In the genomic region with DNA sequence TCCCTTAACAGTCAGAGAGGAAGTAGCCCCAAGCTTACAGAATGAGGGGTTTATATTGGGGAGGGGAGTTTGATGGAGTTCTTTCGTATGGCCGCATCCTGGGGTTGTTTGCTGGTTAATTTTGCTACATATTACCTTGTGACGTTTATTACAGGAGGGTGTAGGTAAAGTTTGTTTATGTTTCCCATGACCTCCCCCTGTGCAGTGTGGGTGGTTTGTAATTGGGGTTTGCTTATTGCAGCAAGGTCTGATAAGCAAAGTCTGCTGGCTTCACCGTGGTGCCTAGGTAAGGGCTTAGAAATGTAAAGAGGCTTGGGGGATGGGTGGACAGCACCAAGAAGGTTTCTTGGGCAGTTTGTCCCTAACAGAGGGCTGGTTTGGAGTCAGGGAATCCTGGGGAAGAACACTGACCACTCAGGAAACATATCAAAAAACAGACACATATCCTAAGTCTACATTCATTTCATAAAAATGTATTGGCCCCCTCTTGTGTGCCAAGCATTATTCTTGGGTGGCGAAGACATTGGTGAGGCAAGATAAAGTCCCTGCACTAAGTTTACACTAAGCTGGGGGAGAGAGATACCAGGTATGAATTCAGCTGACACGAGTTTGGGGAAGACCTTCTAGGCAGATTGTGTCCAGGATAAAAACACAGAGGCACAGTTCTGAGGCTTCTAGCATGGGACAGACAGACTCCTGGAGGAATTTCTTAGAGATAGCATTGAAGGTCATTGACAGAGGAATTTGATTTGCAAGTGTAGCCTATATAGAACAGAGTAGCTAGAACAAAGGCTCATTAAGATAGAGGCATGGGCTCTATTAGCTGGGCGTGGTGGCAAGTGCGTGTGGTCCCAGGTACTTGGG, we compare ENCODE assay signal across 18 cellular contexts. TPM values are rescaled to one million over a fixed set of nuclear protein-coding genes. Genes with fewer than 3 reads are reported as not detected.
A peak's percentile ranks its signal among the peaks of the same experiment; 100 is the strongest.
DNase-seq lines count a peak whose midpoint lies in the region; FAIRE-seq and TF ChIP-seq lines count a peak whose summit lies in the region.
"Had no signal": no experiment of that assay in that cellular context is flagged by ENCODE, and none has a peak within 500 bp of the region (broad histone marks: within the 10 kb centered on the region; RNA-seq: fewer than 3 reads in every experiment).

No MANE protein-coding gene starts in this region.

- H4K20me1 ChIP-seq in H1 (replicated peaks in 1 of 2; ENCODE audit: control insufficient read depth in 1 of 2, insufficient read depth in 2 of 2, low read length in 2 of 2) = no peaks in the 10 kb centered on the region

- no peaks in the 10 kb centered on the region; a peak in 1 of 8 replicates for H3K36me3 ChIP-seq in H1 (ENCODE audit: control insufficient read depth in 2 of 4, insufficient read depth in 4 of 4, low read length in 3 of 4)
- H3K36me3 ChIP-seq in small intestine (ENCODE audit: control insufficient read depth in 2 of 2, insufficient read depth in 2 of 2, low read length in 2 of 2) = peaks cover 0 to 3% of the 10 kb centered on the region in 2 donors

- no peak overlapping the region; the same call in 1 of the 2 replicates for H3K18ac ChIP-seq in H1 (ENCODE audit: extremely low read depth, low read length)

- H3K79me1 ChIP-seq in H1 (ENCODE audit: low read depth, low read length) = no peaks in the 10 kb centered on the region

- H2BK20ac ChIP-seq in H1 (ENCODE audit: low read length) = no peak overlapping the region

- no peak overlapping the region for H3K9ac ChIP-seq in H1 (replicated peaks in 1 of 4; ENCODE audit: extremely low read depth in 1 of 4, low read depth in 3 of 4, low read length in 3 of 4)
- H3K9ac ChIP-seq: KMS-11 had no signal

- H3K79me2 ChIP-seq in H1 (ENCODE audit: control insufficient read depth in 1 of 2, insufficient read depth in 2 of 2, low read length in 2 of 2) = no peaks in the 10 kb centered on the region

- H3K27ac ChIP-seq in H1 (ENCODE audit: low read depth, low read length) = no peak overlapping the region
- H3K27ac ChIP-seq in small intestine (ENCODE audit: low read depth in 1 of 2, low read length in 1 of 2) = no peak overlapping the region
- H3K27ac ChIP-seq: ascending aorta, KMS-11, tibial artery had no signal

- no peaks in the 10 kb centered on the region; the same call in 1 of the 2 replicates for H3K23me2 ChIP-seq in H1 (ENCODE audit: low read depth, low read length)

- no peaks in the 10 kb centered on the region for H3K9me3 Mint-ChIP-seq in activated naive CD4-positive, alpha-beta T cell treated with anti-CD3 and anti-CD28 coated beads, Interleukin-2, amount 10 ng/mL, durations not matched to agents 7 days and 5 days
- H3K9me3 Mint-ChIP-seq in activated naive CD4-positive, alpha-beta T cell treated with anti-CD3 and anti-CD28 coated beads for 36 hours = no peaks in the 10 kb centered on the region

- H3K27me3 Mint-ChIP-seq in activated naive CD4-positive, alpha-beta T cell treated with anti-CD3 and anti-CD28 coated beads, Interleukin-2, amount 10 ng/mL, durations not matched to agents 7 days and 5 days = no peaks in the 10 kb centered on the region
- H3K27me3 Mint-ChIP-seq in activated naive CD4-positive, alpha-beta T cell treated with anti-CD3 and anti-CD28 coated beads for 36 hours (ENCODE audit: low read depth) = no peaks in the 10 kb centered on the region
- H3K27me3 Mint-ChIP-seq: activated CD4-positive, alpha-beta T cell treated with anti-CD3 and anti-CD28 coated beads for 36 hours had no signal

- H3K36me3 Mint-ChIP-seq in activated naive CD4-positive, alpha-beta T cell treated with anti-CD3 and anti-CD28 coated beads, Interleukin-2, amount 10 ng/mL, durations not matched to agents 7 days and 5 days = peaks cover 10% of the 10 kb centered on the region
- H3K36me3 Mint-ChIP-seq in activated naive CD4-positive, alpha-beta T cell treated with anti-CD3 and anti-CD28 coated beads for 36 hours (ENCODE audit: low read depth) = peaks cover 7% of the 10 kb centered on the region

- TF ChIP-seq POLR2A in H1 (IDR thresholded peaks at IDR 0.05; ENCODE audit: control extremely low read depth in 1 of 2, low read depth in 2 of 2, low read length in 2 of 2) = no peak

- H3K4ac ChIP-seq in H1 (replicated peaks; ENCODE audit: insufficient read length, low read depth, low read length) = no peak overlapping the region

- H4K5ac ChIP-seq in H1 (ENCODE audit: insufficient read length, low read depth, low read length) = no peak overlapping the region

- H3K4me3 ChIP-seq in H1 (ENCODE audit: extremely low read depth in 1 of 4, insufficient read depth in 2 of 4, low read depth in 3 of 4, low read length in 4 of 4) = no peak overlapping the region
- H3K4me3 ChIP-seq in small intestine (ENCODE audit: low read depth in 1 of 2, low read length in 2 of 2) = no peak overlapping the region
- H3K4me3 ChIP-seq: ascending aorta, dorsolateral prefrontal cortex, tibial artery had no signal

- no peak for DNase-seq in activated naive CD4-positive, alpha-beta T cell treated with anti-CD3 and anti-CD28 coated beads, Interleukin-2, amount 10 ng/mL, durations not matched to agents 7 days and 5 days
- no peak for DNase-seq in activated naive CD4-positive, alpha-beta T cell treated with anti-CD3 and anti-CD28 coated beads for 36 hours
- DNase-seq in H1 (ENCODE audit: low read depth in 1 of 2, low spot score in 2 of 2) = no peak
- peak; percentile 54 for DNase-seq in small intestine
- no peak for DNase-seq in SHP77 (lab: John Stamatoyannopoulos, UW)
- DNase-seq in frontal cortex (ENCODE audit: low spot score in 2 of 2) = no peak
- DNase-seq: activated CD4-positive, alpha-beta T cell treated with anti-CD3 and anti-CD28 coated beads for 36 hours; activated T-cell treated with anti-CD3 and anti-CD28 coated beads for 4 hours; dorsolateral prefrontal cortex; H7; NCI-H1436; NCI-H510A treated with DMSO at 0.1 percent for 48 hours; PC-3; T-helper 1 cell; tibial artery had no signal

- TF ChIP-seq CTCF in H1 (IDR thresholded peaks at IDR 0.05; ENCODE audit: control extremely low read depth in 1 of 3, insufficient read depth in 1 of 3, low read depth in 1 of 3, low read length in 3 of 3) = no peak

- no peak overlapping the region for H3K14ac ChIP-seq in H1 (ENCODE audit: insufficient read length)

- H3K56ac ChIP-seq in H1 (replicated peaks; ENCODE audit: insufficient read length, low read depth, low read length) = no peak overlapping the region

- peaks cover 5 to 11% (median 6%) of the 10 kb centered on the region in 4 experiments for H3K4me1 ChIP-seq in H1 (replicated peaks in 1 of 4; ENCODE audit: control insufficient read depth in 3 of 4, insufficient read depth in 4 of 4, low read length in 3 of 4)
- H3K4me1 ChIP-seq in small intestine (ENCODE audit: control insufficient read depth in 2 of 2, insufficient read depth in 1 of 2, low read depth in 1 of 2, low read length in 1 of 2) = peaks cover 4 to 6% of the 10 kb centered on the region in 2 donors
- H3K4me1 ChIP-seq: ascending aorta, tibial artery had no signal

- intact Hi-C loops in activated naive CD4-positive, alpha-beta T cell treated with anti-CD3 and anti-CD28 coated beads for 36 hours (cut with micrococcal nuclease) = no loop called here

- H4K91ac ChIP-seq in H1 (replicated peaks; ENCODE audit: insufficient read length, low read length) = no peak overlapping the region

- H3K27me3 ChIP-seq in H1 (replicated peaks in 1 of 4; ENCODE audit: control insufficient read depth in 3 of 4, extremely low read depth in 1 of 4, insufficient read depth in 3 of 4, low read length in 3 of 4) (no peaks in the 10 kb centered on the region), small intestine (ENCODE audit: control insufficient read depth in 2 of 2, insufficient read depth in 2 of 2, low read length in 2 of 2) (no peaks in the 10 kb centered on the region)
- H3K27me3 ChIP-seq: ascending aorta, dorsolateral prefrontal cortex, tibial artery had no signal

- no peak overlapping the region for H2BK120ac ChIP-seq in H1 (replicated peaks; ENCODE audit: low read depth, low read length)

- POLR2A ChIA-PET in H1 (lab: Charles Lee; ENCODE audit: partially characterized antibody) = interaction anchor here (0.5 to 6.7 kb wide), 3 partner anchors 13 to 38 kb away, joined by 3 to 40 read pairs (median 6); partner anchors contain the start of gene ZNF747

- no peak for FAIRE-seq in H1 (lab: Jason Lieb, UNC)
- FAIRE-seq in small intestine (lab: Jason Lieb, UNC) = no peak
- FAIRE-seq in frontal cortex (lab: Jason Lieb, UNC) = no peak
- FAIRE-seq: A204.1 had no signal

- peak overlapping the region; percentile 4 for H3K27ac Mint-ChIP-seq in activated naive CD4-positive, alpha-beta T cell treated with anti-CD3 and anti-CD28 coated beads, Interleukin-2, amount 10 ng/mL, durations not matched to agents 7 days and 5 days
- no peak overlapping the region for H3K27ac Mint-ChIP-seq in activated naive CD4-positive, alpha-beta T cell treated with anti-CD3 and anti-CD28 coated beads for 36 hours
- H3K27ac Mint-ChIP-seq: activated CD4-positive, alpha-beta T cell treated with anti-CD3 and anti-CD28 coated beads for 36 hours had no signal

- H4K8ac ChIP-seq in H1 (ENCODE audit: extremely low read depth, insufficient read depth, low read length) = no peak overlapping the region

- H2BK12ac ChIP-seq in H1 (ENCODE audit: low read depth, low read length) = no peak overlapping the region

- H3K9me3 ChIP-seq in H1 (ENCODE audit: insufficient read depth in 2 of 2, low read depth in 1 of 2, low read length in 1 of 2) = no peaks in the 10 kb centered on the region
- no peaks in the 10 kb centered on the region for H3K9me3 ChIP-seq in small intestine (ENCODE audit: control insufficient read depth, low read depth)
- H3K9me3 ChIP-seq: ascending aorta, tibial artery had no signal

- H3K23ac ChIP-seq in H1 (ENCODE audit: insufficient read length) = no peak overlapping the region

- no peak for TF ChIP-seq RAD21 in H1 (IDR thresholded peaks at IDR 0.05 in 1 of 2, conservative IDR thresholded peaks at IDR 0.05 in 1 of 2; ENCODE audit: low read depth in 2 of 2, low read length in 2 of 2)

- no peak overlapping the region for H2AK5ac ChIP-seq in H1 (ENCODE audit: low read depth, low read length)

- H2BK15ac ChIP-seq in H1 (ENCODE audit: low read length) = no peak overlapping the region

- H2AFZ ChIP-seq in H1 (ENCODE audit: low read length) = no peak overlapping the region

- 70% methylated on average over 8 of the region's 8 CpGs; no CpG with 5 or more reads in 1 of the 2 experiments for WGBS in H1 (ENCODE audit: extremely low coverage in 1 of 2, insufficient coverage in 1 of 2, insufficient read length in 1 of 2, insufficient replicate concordance in 2 of 2, low coverage in 1 of 2, low lambda C conversion rate in 2 of 2, missing lambda C conversion rate in 1 of 2), 2 experiments
- 23 to 52% (median 37%) methylated on average over 8 of the region's 8 CpGs for WGBS in small intestine, 3 donors

- H3K4me3 Mint-ChIP-seq in activated naive CD4-positive, alpha-beta T cell treated with anti-CD3 and anti-CD28 coated beads, Interleukin-2, amount 10 ng/mL, durations not matched to agents 7 days and 5 days = no peak overlapping the region
- H3K4me3 Mint-ChIP-seq in activated naive CD4-positive, alpha-beta T cell treated with anti-CD3 and anti-CD28 coated beads for 36 hours = no peak overlapping the region
- H3K4me3 Mint-ChIP-seq: activated CD4-positive, alpha-beta T cell treated with anti-CD3 and anti-CD28 coated beads for 36 hours had no signal

- peak overlapping the region; percentile 24; the same call in 1 of the 2 replicates for H2BK5ac ChIP-seq in H1 (ENCODE audit: low read depth, low read length)

- H3K4me1 Mint-ChIP-seq in activated naive CD4-positive, alpha-beta T cell treated with anti-CD3 and anti-CD28 coated beads, Interleukin-2, amount 10 ng/mL, durations not matched to agents 7 days and 5 days = peaks cover 45% of the 10 kb centered on the region
- peaks cover 41% of the 10 kb centered on the region for H3K4me1 Mint-ChIP-seq in activated naive CD4-positive, alpha-beta T cell treated with anti-CD3 and anti-CD28 coated beads for 36 hours (ENCODE audit: low read depth)

- CTCF ChIA-PET in activated naive CD4-positive, alpha-beta T cell treated with anti-CD3 and anti-CD28 coated beads, Interleukin-2, amount 10 ng/mL, durations not matched to agents 7 days and 5 days (lab: Charles Lee) = no interaction called here
- CTCF ChIA-PET in activated naive CD4-positive, alpha-beta T cell treated with anti-CD3 and anti-CD28 coated beads for 36 hours (lab: Charles Lee) = interaction anchor here (1.0 kb wide), 1 partner anchor 67 kb away, joined by 3 read pairs; no protein-coding TSS in a partner anchor
- CTCF ChIA-PET in H1 (lab: Charles Lee; ENCODE audit: partially characterized antibody) = interaction anchor here (1.1 to 2.8 kb wide), 2 partner anchors 14 to 99 kb away, joined by 5 to 25 read pairs; partner anchors contain the start of gene ZNF747

- peak overlapping the region; percentile 48 to 53 for H3K4me2 ChIP-seq in H1 (ENCODE audit: insufficient read depth in 1 of 2, low read depth in 2 of 2, low read length in 2 of 2)
- H3K4me2 ChIP-seq: KMS-11 had no signal

- no peak for TF ChIP-seq EP300 in H1 (IDR thresholded peaks at IDR 0.05; ENCODE audit: borderline replicate concordance in 1 of 2, low read depth in 2 of 2, low read length in 2 of 2)

RNA-seq across cellular contexts. Expression of gene ZNF764, which starts 9.6 kb away (rescaled TPM):
- total RNA-seq in activated naive CD4-positive, alpha-beta T cell treated with anti-CD3 and anti-CD28 coated beads for 36 hours = 1 to 10 TPM; 7.6 to 9.5 TPM
- total RNA-seq in H1 (2021; fragmentation: NEBNext Ultra II Directional; extraction: Animal tissue kit (Norgen Biotek cat#: 25700)) = 7.7 and 8.4 TPM in 2 replicates
- polyA plus RNA-seq in H1 (2011; rRNA removed) (5.7 and 8.3 TPM in 2 replicates), small intestine (1 to 10 TPM; 5.4 to 6.3 (median 6.0) TPM)
- 5.5 TPM for polyA plus RNA-seq in H1 (2011; cell fraction: cytosol; rRNA removed)
- 8.2 TPM for polyA plus RNA-seq in H1 (2011; cell fraction: nucleus; rRNA removed)
- 4.7 to 5.7 TPM (median 5.0 TPM) in 4 replicates for polyA plus RNA-seq in H1 (2012, experiment 1 of 2)
- 5.7 TPM for polyA plus RNA-seq in H1 (2012, experiment 2 of 2)
- 4.9 TPM for polyA plus RNA-seq in H1 (2013, experiment 1 of 2)
- 4.6 TPM for polyA plus RNA-seq in H1 (2013, experiment 2 of 2)
- polyA minus RNA-seq in H1 (2011; rRNA and poly(A)+ RNA removed) = 2.0 and 2.3 TPM in 2 replicates
- 7.2 TPM for polyA minus RNA-seq in H1 (2011; cell fraction: cytosol; rRNA and poly(A)+ RNA removed)
- polyA minus RNA-seq in H1 (2011; cell fraction: nucleus; rRNA and poly(A)+ RNA removed) = 4.4 TPM
- 6.1 TPM for total RNA-seq in frontal cortex

RNA-seq across cellular contexts. Expression of gene ZNF747, which starts 14.0 kb away (rescaled TPM):
- total RNA-seq in activated naive CD4-positive, alpha-beta T cell treated with anti-CD3 and anti-CD28 coated beads for 36 hours = 1 to 10 TPM; 5.1 to 6.1 TPM
- total RNA-seq in H1 (2021; fragmentation: NEBNext Ultra II Directional; extraction: Animal tissue kit (Norgen Biotek cat#: 25700)) = 10.3 and 12.0 TPM in 2 replicates
- polyA plus RNA-seq in H1 (2011; rRNA removed) = 9.9 and 10.7 TPM in 2 replicates
- polyA plus RNA-seq in H1 (2011; cell fraction: cytosol; rRNA removed) = 8.8 TPM
- 7.6 TPM for polyA plus RNA-seq in H1 (2011; cell fraction: nucleus; rRNA removed)
- polyA plus RNA-seq in H1 (2012, experiment 1 of 2) = 5.0 to 6.3 TPM (median 5.5 TPM) in 4 replicates
- 7.7 TPM for polyA plus RNA-seq in H1 (2012, experiment 2 of 2)
- polyA plus RNA-seq in H1 (2013, experiment 1 of 2) = 5.0 TPM
- polyA plus RNA-seq in H1 (2013, experiment 2 of 2) = 5.1 TPM
- polyA minus RNA-seq in H1 (2011; rRNA and poly(A)+ RNA removed) = 6.0 and 6.5 TPM in 2 replicates
- 6.8 TPM for polyA minus RNA-seq in H1 (2011; cell fraction: cytosol; rRNA and poly(A)+ RNA removed)
- polyA minus RNA-seq in H1 (2011; cell fraction: nucleus; rRNA and poly(A)+ RNA removed) = 11.6 TPM
- 1 to 10 TPM; 7.6 to 9.8 (median 7.8) TPM for polyA plus RNA-seq in small intestine
- 15.1 TPM for total RNA-seq in frontal cortex

RNA-seq across cellular contexts. Expression of gene ZNF768, which starts 22.3 kb away (rescaled TPM):
- 1 to 10 TPM; 7.8 to 8.3 TPM for total RNA-seq in activated naive CD4-positive, alpha-beta T cell treated with anti-CD3 and anti-CD28 coated beads for 36 hours
- total RNA-seq in H1 (2021; fragmentation: NEBNext Ultra II Directional; extraction: Animal tissue kit (Norgen Biotek cat#: 25700)) = 34.7 and 36.1 TPM in 2 replicates
- polyA plus RNA-seq in H1 (2011; rRNA removed) (47.7 and 63.3 TPM in 2 replicates), small intestine (10 to 100 TPM; 42.7 to 71.6 (median 48.9) TPM)
- polyA plus RNA-seq in H1 (2011; cell fraction: cytosol; rRNA removed) = 42.8 TPM
- 40.0 TPM for polyA plus RNA-seq in H1 (2011; cell fraction: nucleus; rRNA removed)
- polyA plus RNA-seq in H1 (2012, experiment 1 of 2) = 25.3 to 31.6 TPM (median 27.9 TPM) in 4 replicates
- 28.8 TPM for polyA plus RNA-seq in H1 (2012, experiment 2 of 2)
- 26.6 TPM for polyA plus RNA-seq in H1 (2013, experiment 1 of 2)
- polyA plus RNA-seq in H1 (2013, experiment 2 of 2) = 28.4 TPM
- polyA minus RNA-seq in H1 (2011; rRNA and poly(A)+ RNA removed) = 14.0 and 14.1 TPM in 2 replicates
- polyA minus RNA-seq in H1 (2011; cell fraction: cytosol; rRNA and poly(A)+ RNA removed) = 29.0 TPM
- 15.6 TPM for polyA minus RNA-seq in H1 (2011; cell fraction: nucleus; rRNA and poly(A)+ RNA removed)
- total RNA-seq in frontal cortex = 25.7 TPM

RNA-seq across cellular contexts. Expression of gene ZNF688, which starts 22.9 kb away (rescaled TPM):
- total RNA-seq in activated naive CD4-positive, alpha-beta T cell treated with anti-CD3 and anti-CD28 coated beads for 36 hours = 1 to 10 TPM; 3.7 to 3.9 TPM
- 3.5 and 3.7 TPM in 2 replicates for total RNA-seq in H1 (2021; fragmentation: NEBNext Ultra II Directional; extraction: Animal tissue kit (Norgen Biotek cat#: 25700))
- polyA plus RNA-seq in H1 (2011; rRNA removed) (2.7 and 6.3 TPM in 2 replicates), small intestine (10 to 100 TPM; 16.3 to 46.7 (median 32.4) TPM)
- polyA plus RNA-seq in H1 (2011; cell fraction: cytosol; rRNA removed) = 3.3 TPM
- 5.4 TPM for polyA plus RNA-seq in H1 (2011; cell fraction: nucleus; rRNA removed)
- polyA plus RNA-seq in H1 (2012, experiment 1 of 2) = 3.0 to 4.6 TPM (median 3.6 TPM) in 4 replicates
- polyA plus RNA-seq in H1 (2012, experiment 2 of 2) = 1.7 TPM
- 3.8 TPM for polyA plus RNA-seq in H1 (2013, experiment 1 of 2)
- polyA plus RNA-seq in H1 (2013, experiment 2 of 2) = 2.6 TPM
- polyA minus RNA-seq in H1 (2011; rRNA and poly(A)+ RNA removed) = 0.63 TPM in 2 replicates
- polyA minus RNA-seq in H1 (2011; cell fraction: cytosol; rRNA and poly(A)+ RNA removed) = 3.4 TPM
- 3.1 TPM for polyA minus RNA-seq in H1 (2011; cell fraction: nucleus; rRNA and poly(A)+ RNA removed)
- 7.3 TPM for total RNA-seq in frontal cortex

RNA-seq across cellular contexts. Expression of gene ZNF785, which starts 36.9 kb away (rescaled TPM):
- 10 to 100 TPM; 11.9 to 13.2 TPM for total RNA-seq in activated naive CD4-positive, alpha-beta T cell treated with anti-CD3 and anti-CD28 coated beads for 36 hours
- total RNA-seq in H1 (2021; fragmentation: NEBNext Ultra II Directional; extraction: Animal tissue kit (Norgen Biotek cat#: 25700)) = 12.9 and 14.8 TPM in 2 replicates
- polyA plus RNA-seq in H1 (2011; rRNA removed) (8.6 and 11.7 TPM in 2 replicates), small intestine (1 to 10 TPM; 1.9 to 6.0 (median 2.2) TPM)
- 13.3 TPM for polyA plus RNA-seq in H1 (2011; cell fraction: cytosol; rRNA removed)
- 14.2 TPM for polyA plus RNA-seq in H1 (2011; cell fraction: nucleus; rRNA removed)
- 7.3 to 12.2 TPM (median 10.2 TPM) in 4 replicates for polyA plus RNA-seq in H1 (2012, experiment 1 of 2)
- 5.7 TPM for polyA plus RNA-seq in H1 (2012, experiment 2 of 2)
- 8.0 TPM for polyA plus RNA-seq in H1 (2013, experiment 1 of 2)
- polyA plus RNA-seq in H1 (2013, experiment 2 of 2) = 7.3 TPM
- polyA minus RNA-seq in H1 (2011; rRNA and poly(A)+ RNA removed) = 6.1 and 6.8 TPM in 2 replicates
- 6.2 TPM for polyA minus RNA-seq in H1 (2011; cell fraction: cytosol; rRNA and poly(A)+ RNA removed)
- 14.3 TPM for polyA minus RNA-seq in H1 (2011; cell fraction: nucleus; rRNA and poly(A)+ RNA removed)
- 18.3 TPM for total RNA-seq in frontal cortex
